In the genomic region with DNA sequence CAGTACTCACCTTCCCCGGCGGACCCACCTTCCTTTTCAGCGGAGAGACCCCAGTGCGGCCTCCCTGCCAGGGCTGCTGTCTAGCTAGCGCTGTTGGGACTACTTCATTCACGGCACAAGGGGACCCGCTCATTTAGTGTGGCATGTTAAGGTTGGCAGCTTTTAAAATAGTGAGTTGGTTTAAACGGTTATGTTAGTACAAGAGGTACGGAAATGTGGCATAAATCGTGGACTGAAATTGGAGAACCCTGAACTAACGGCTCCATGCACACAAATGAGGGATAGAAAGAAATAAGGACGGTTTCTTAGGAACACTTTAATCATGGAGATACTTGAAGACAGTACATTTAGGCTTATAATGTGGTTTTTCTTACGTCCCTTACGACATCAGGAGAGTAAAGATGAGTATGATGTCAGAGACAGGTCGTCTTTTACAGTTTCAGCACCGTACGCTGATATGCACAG, we compare ENCODE assay signal across 8 cellular contexts.
A peak's percentile ranks its signal among the peaks of the same experiment; 100 is the strongest.
DNase-seq lines count a peak whose midpoint lies in the region; ATAC-seq and TF ChIP-seq lines count a peak whose summit lies in the region.

No MANE protein-coding gene starts in this region.

- H3K36me3 ChIP-seq in ACC112 (ENCODE audit: insufficient read depth, low read length) (peaks cover 11% of the 10 kb centered on the region; the same call in 1 of the 2 replicates), HUES6 (ENCODE audit: control insufficient read depth, insufficient read depth, low read length) (peaks cover 16% of the 10 kb centered on the region), neutrophil (peaks cover 10% of the 10 kb centered on the region)

- peaks cover 35% of the 10 kb centered on the region for H3K4me1 ChIP-seq in ACC112 (ENCODE audit: control insufficient read depth, insufficient read depth, low read length, unreplicated experiment)
- H3K4me1 ChIP-seq in HUES6 (ENCODE audit: control insufficient read depth, insufficient read depth, low read length), result peaks cover 14% of the 10 kb centered on the region; the same call in 1 of the 2 replicates
- H3K4me1 ChIP-seq in neutrophil (ENCODE audit: control insufficient read depth in 1 of 2, insufficient read depth in 1 of 2, low read depth in 1 of 2, low read length in 1 of 2), result peaks cover 66 to 70% of the 10 kb centered on the region in 2 experiments

- peak overlapping the region; percentile 94 for H3K4me3 ChIP-seq in ACC112 (ENCODE audit: low read depth, low read length)
- H3K4me3 ChIP-seq in HUES6 (ENCODE audit: low read depth, low read length), result peak overlapping the region; percentile 95
- peak overlapping the region; percentile 83 to 98 for H3K4me3 ChIP-seq in neutrophil (ENCODE audit: low read depth in 1 of 2, low read length in 1 of 2)

- H3K27ac ChIP-seq in ACC112 (ENCODE audit: low read depth, low read length), result peak overlapping the region; percentile 95
- peak overlapping the region; percentile 84 for H3K27ac ChIP-seq in HUES6 (ENCODE audit: low read depth, low read length)
- peak overlapping the region; percentile 94 for H3K27ac ChIP-seq in VCaP
- H3K27ac ChIP-seq in neutrophil, result peak overlapping the region; percentile 100

- H3K9me3 ChIP-seq in HUES6 (ENCODE audit: control insufficient read depth, insufficient read depth, low read depth, low read length) (no peaks in the 10 kb centered on the region), neutrophil (no peaks in the 10 kb centered on the region)

- DNase-seq in fibroblast of gingiva (ENCODE audit: low read depth) (peak; percentile 26), glomerular visceral epithelial cell (ENCODE audit: extremely low spot score) (no peak), GOT3 (lab: John Stamatoyannopoulos, UW) (no peak)

- peak overlapping the region; percentile 98 for H3K9ac ChIP-seq in HUES6 (ENCODE audit: low read length)

- peaks cover 67% of the 10 kb centered on the region for H3K79me2 ChIP-seq in ACC112 (ENCODE audit: control insufficient read depth, insufficient read depth, low read length, unreplicated experiment)

- H3K27me3 ChIP-seq in ACC112 (ENCODE audit: insufficient read depth, low read length), result no peaks in the 10 kb centered on the region
- H3K27me3 ChIP-seq in HUES6 (ENCODE audit: control insufficient read depth, insufficient read depth, low read length), result no peaks in the 10 kb centered on the region
- H3K27me3 ChIP-seq in neutrophil, result no peaks in the 10 kb centered on the region

- peak overlapping the region; percentile 20 for H2AFZ ChIP-seq in ACC112 (ENCODE audit: low read length, unreplicated experiment)

- no peak for TF ChIP-seq CTCF in VCaP (conservative IDR thresholded peaks at IDR 0.05)
- TF ChIP-seq CTCF in neutrophil (IDR thresholded peaks at IDR 0.05), result no peak

- peak; percentile 14 for ATAC-seq in GM18498 (IDR thresholded peaks at IDR 0.05; ENCODE audit: unreplicated experiment)
